Comparison of ENCODE assay signal across 7 cellular contexts in the genomic region with DNA sequence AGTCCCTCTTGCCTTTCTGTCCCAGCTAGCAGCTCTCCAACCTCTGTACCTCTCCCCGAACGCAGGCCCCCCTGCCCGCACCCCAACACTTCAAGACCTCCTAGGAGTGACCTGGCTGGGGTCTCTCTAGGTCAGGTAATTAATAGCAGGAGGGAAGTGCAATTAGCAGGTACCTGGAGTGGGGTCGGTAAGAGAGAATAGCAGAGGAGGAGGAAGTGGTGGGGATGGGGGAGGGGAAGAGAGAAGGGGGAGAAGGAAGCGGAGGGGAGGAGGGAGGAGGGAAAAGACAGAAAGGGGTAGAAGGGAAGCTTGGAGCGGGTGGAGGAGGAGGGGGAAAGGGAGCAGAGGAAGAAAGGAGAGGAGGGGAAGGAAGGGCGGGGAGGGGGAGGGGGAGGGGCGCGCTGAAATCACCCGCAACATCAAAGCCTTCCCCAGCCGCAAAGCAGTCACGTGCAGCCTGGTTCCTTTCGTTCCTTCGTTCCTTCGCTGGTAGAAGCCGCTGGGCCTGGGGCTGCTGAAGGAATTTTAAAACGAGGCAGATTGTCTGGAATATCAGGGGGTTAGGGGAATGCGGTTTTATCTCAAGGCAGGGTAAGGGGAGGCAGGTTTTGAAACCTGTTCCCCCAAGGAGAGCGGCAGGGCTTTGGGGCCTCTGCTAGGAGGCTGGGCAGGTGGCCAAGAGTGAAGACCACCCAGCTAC.
DNase-seq lines count a peak whose midpoint lies in the region; ATAC-seq lines count a peak whose summit lies in the region.

No MANE protein-coding gene starts in this region.

- DNase-seq in NAMALWA (ENCODE audit: low spot score) (peak; percentile 62), iPS DF 19.7 (ENCODE audit: low read depth, low spot score) (peak; percentile 87), middle frontal gyrus (ENCODE audit: extremely low spot score, low spot score) (no peak), NCI-H1092 (lab: John Stamatoyannopoulos, UW) (no peak)
- peak; percentile 40 to 46 for DNase-seq in activated CD4-positive, alpha-beta T cell treated with anti-CD3 and anti-CD28 coated beads, Interleukin-2, amount 50 U/mL, for 4 hours
- peak; percentile 46 for DNase-seq in stimulated activated naive CD4-positive, alpha-beta T cell treated with Interleukin-2 at 50 U/mL for 16 hours (lab: John Stamatoyannopoulos, UW)

- no peak for ATAC-seq in GM18498 (IDR thresholded peaks at IDR 0.05; ENCODE audit: unreplicated experiment)

Comparison
In these comparisons a context has a peak if more than half of its experiments do, and no peak if none do; other contexts are left out.
1. DNase-seq: peak in NAMALWA (single experiment), activated CD4-positive, alpha-beta T cell treated with anti-CD3 and anti-CD28 coated beads, Interleukin-2, amount 50 U/mL, for 4 hours (2 of 2), iPS DF 19.7 (single experiment) and stimulated activated naive CD4-positive, alpha-beta T cell treated with Interleukin-2 at 50 U/mL for 16 hours (single experiment); none in middle frontal gyrus (single experiment) and NCI-H1092 (single experiment).